8 cellular contexts compared by ENCODE assay signal in the genomic region with DNA sequence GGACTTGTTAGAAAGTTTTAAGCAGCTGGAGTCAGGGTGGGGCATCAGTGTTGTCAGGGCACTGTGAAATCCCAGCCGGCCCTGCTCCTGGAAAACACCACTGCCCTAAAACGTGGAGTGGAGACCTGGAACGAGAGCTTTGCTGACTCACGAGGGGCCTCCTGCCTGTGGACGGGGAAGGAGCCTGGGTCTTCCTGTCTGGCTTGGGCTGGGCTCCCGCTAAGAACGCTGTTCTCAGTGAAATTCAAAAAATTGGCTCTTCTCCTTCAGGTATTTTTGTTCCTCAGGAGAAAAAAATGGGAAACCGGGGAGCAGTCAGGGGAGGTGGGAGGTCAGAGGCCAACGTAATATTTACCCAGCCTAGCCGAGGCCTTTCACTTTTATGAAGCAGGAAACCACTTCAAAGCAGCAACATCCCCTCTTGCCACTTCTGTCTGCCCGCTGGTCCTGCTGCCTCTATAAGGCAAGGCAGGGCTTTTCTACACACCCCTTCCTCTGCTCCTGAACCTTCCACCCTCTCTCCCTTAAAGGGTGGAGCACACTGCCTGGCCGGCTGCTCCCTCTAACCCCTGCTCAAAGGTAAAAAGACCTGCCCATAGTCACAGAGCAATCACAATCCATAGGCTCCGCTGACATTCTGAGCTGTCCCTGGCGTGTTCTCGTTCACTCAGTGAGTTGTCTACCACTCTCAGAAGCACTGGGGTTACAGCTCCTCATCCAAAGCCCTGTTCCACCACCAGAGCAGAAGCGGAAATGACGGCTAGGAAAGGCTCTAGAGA. TPM values are rescaled to one million over a fixed set of nuclear protein-coding genes. Genes with fewer than 3 reads are reported as not detected.
DNase-seq lines count a peak whose midpoint lies in the region; ATAC-seq, FAIRE-seq and TF ChIP-seq lines count a peak whose summit lies in the region.

No MANE protein-coding gene starts in this region.

- peaks cover 0 to 7% (median 3%) of the 10 kb centered on the region in 4 experiments; a peak in 4 of 7 replicates for H3K27me3 ChIP-seq in H1 (replicated peaks in 1 of 4; ENCODE audit: control insufficient read depth in 3 of 4, extremely low read depth in 1 of 4, insufficient read depth in 3 of 4, low read length in 3 of 4)
- H3K27me3 ChIP-seq in naive thymus-derived CD4-positive, alpha-beta T cell (ENCODE audit: control insufficient read depth in 2 of 2, insufficient read depth in 2 of 2, low read length in 2 of 2) = no peaks in the 10 kb centered on the region

- peak; percentile 59 for ATAC-seq in GM19043 (IDR thresholded peaks at IDR 0.05; ENCODE audit: low read depth, unreplicated experiment)
- peak; percentile 37 for ATAC-seq in naive thymus-derived CD4-positive, alpha-beta T cell
- no peak for ATAC-seq in HG03196 (IDR thresholded peaks at IDR 0.05; ENCODE audit: unreplicated experiment)

- 0 out of 2 replicates have a peak, but pooled peaks cover 3% of the 10 kb centered on the region for H3K79me1 ChIP-seq in H1 (ENCODE audit: low read depth, low read length)

- no peaks in the 10 kb centered on the region for H3K9me3 Mint-ChIP-seq in naive thymus-derived CD4-positive, alpha-beta T cell

- no peak overlapping the region for H3K23ac ChIP-seq in H1 (ENCODE audit: insufficient read length)

- H3K9me3 ChIP-seq in H1 (ENCODE audit: insufficient read depth in 2 of 2, low read depth in 1 of 2, low read length in 1 of 2) = no peaks in the 10 kb centered on the region
- H3K9me3 ChIP-seq in naive thymus-derived CD4-positive, alpha-beta T cell (ENCODE audit: control insufficient read depth in 2 of 3, low read length in 3 of 3) = no peaks in the 10 kb centered on the region

- no peak overlapping the region for H3K9ac ChIP-seq in H1 (replicated peaks in 1 of 4; ENCODE audit: extremely low read depth in 1 of 4, low read depth in 3 of 4, low read length in 3 of 4)

- H3K79me2 ChIP-seq in H1 (ENCODE audit: control insufficient read depth in 1 of 2, insufficient read depth in 2 of 2, low read length in 2 of 2) = no peaks in the 10 kb centered on the region

- no peak overlapping the region for H2BK120ac ChIP-seq in H1 (replicated peaks; ENCODE audit: low read depth, low read length)

- no peak overlapping the region for H3K14ac ChIP-seq in H1 (ENCODE audit: insufficient read length)

- CTCF ChIA-PET in H1 (lab: Charles Lee; ENCODE audit: partially characterized antibody) = interaction anchor here (0.5 to 16.9 kb wide), 15 partner anchors 9 to 238 kb away, joined by 3 to 315 read pairs (median 4); partner anchors contain the start of gene PLXNA2
- CTCF ChIA-PET in naive thymus-derived CD4-positive, alpha-beta T cell (lab: Charles Lee) = interaction anchor here (1.5 to 1.6 kb wide), 2 partner anchors 9 to 214 kb away, joined by 3 to 5 read pairs; no protein-coding TSS in a partner anchor

- no peak overlapping the region for H3K4ac ChIP-seq in H1 (replicated peaks; ENCODE audit: insufficient read length, low read depth, low read length)

- no peak overlapping the region; the same call in 1 of the 2 replicates for H2BK5ac ChIP-seq in H1 (ENCODE audit: low read depth, low read length)

- no peaks in the 10 kb centered on the region for H3K23me2 ChIP-seq in H1 (ENCODE audit: low read depth, low read length)

- 0 out of 2 replicates have a peak overlapping the region, but pooled peaks have one; percentile 2 for H2BK20ac ChIP-seq in H1 (ENCODE audit: low read length)

- 75% methylated on average over 17 of the region's 17 CpGs; no CpG with 5 or more reads in 1 of the 2 experiments for WGBS in H1 (ENCODE audit: extremely low coverage in 1 of 2, insufficient coverage in 1 of 2, insufficient read length in 1 of 2, insufficient replicate concordance in 2 of 2, low coverage in 1 of 2, low lambda C conversion rate in 2 of 2, missing lambda C conversion rate in 1 of 2), 2 experiments

- no peak overlapping the region; the same call in 1 of the 2 replicates for H2AK5ac ChIP-seq in H1 (ENCODE audit: low read depth, low read length)

- no peaks in the 10 kb centered on the region for H3K36me3 Mint-ChIP-seq in naive thymus-derived CD4-positive, alpha-beta T cell

- intact Hi-C loops in naive thymus-derived CD4-positive, alpha-beta T cell (cut with micrococcal nuclease) = no loop called here

- 0 out of 2 replicates have a peak overlapping the region, but pooled peaks have one; percentile 4 for H2BK15ac ChIP-seq in H1 (ENCODE audit: low read length)

- POLR2A ChIA-PET in H1 (lab: Charles Lee; ENCODE audit: partially characterized antibody) = interaction anchor here (1.2 to 1.3 kb wide), 2 partner anchors 9 to 104 kb away, joined by 3 to 4 read pairs; no protein-coding TSS in a partner anchor
- POLR2A ChIA-PET in naive thymus-derived CD4-positive, alpha-beta T cell (lab: Charles Lee) = no interaction called here

- peak overlapping the region; percentile 13 for H4K91ac ChIP-seq in H1 (replicated peaks; ENCODE audit: insufficient read length, low read length)

- H3K4me3 ChIP-seq in H1 (ENCODE audit: extremely low read depth in 1 of 4, insufficient read depth in 2 of 4, low read depth in 3 of 4, low read length in 4 of 4) = no peak overlapping the region
- H3K4me3 ChIP-seq in naive thymus-derived CD4-positive, alpha-beta T cell (ENCODE audit: low read length) = no peak overlapping the region

- peaks cover 7 to 35% (median 24%) of the 10 kb centered on the region in 4 experiments for H3K4me1 ChIP-seq in H1 (replicated peaks in 1 of 4; ENCODE audit: control insufficient read depth in 3 of 4, insufficient read depth in 4 of 4, low read length in 3 of 4)
- H3K4me1 ChIP-seq in naive thymus-derived CD4-positive, alpha-beta T cell (ENCODE audit: control insufficient read depth in 2 of 2, insufficient read depth in 2 of 2, low read length in 2 of 2) = peaks cover 3 to 4% of the 10 kb centered on the region in 2 donors

- H4K8ac ChIP-seq in H1 (ENCODE audit: extremely low read depth, insufficient read depth, low read length) = no peak overlapping the region

- H3K4me2 ChIP-seq in H1 (ENCODE audit: insufficient read depth in 1 of 2, low read depth in 2 of 2, low read length in 2 of 2) = no peak overlapping the region

- H2AFZ ChIP-seq in H1 (ENCODE audit: low read length) = no peak overlapping the region

- H2BK12ac ChIP-seq in H1 (ENCODE audit: low read depth, low read length) = no peak overlapping the region; the same call in 1 of the 2 replicates

- H3K56ac ChIP-seq in H1 (replicated peaks; ENCODE audit: insufficient read length, low read depth, low read length) = no peak overlapping the region

- H4K5ac ChIP-seq in H1 (ENCODE audit: insufficient read length, low read depth, low read length) = no peak overlapping the region

- TF ChIP-seq EP300 in H1 (IDR thresholded peaks at IDR 0.05; ENCODE audit: borderline replicate concordance in 1 of 2, low read depth in 2 of 2, low read length in 2 of 2) = no peak

- peaks cover 0 to 1% of the 10 kb centered on the region in 2 experiments for H4K20me1 ChIP-seq in H1 (replicated peaks in 1 of 2; ENCODE audit: control insufficient read depth in 1 of 2, insufficient read depth in 2 of 2, low read length in 2 of 2)

- TF ChIP-seq RAD21 in H1 (IDR thresholded peaks at IDR 0.05 in 1 of 2, conservative IDR thresholded peaks at IDR 0.05 in 1 of 2; ENCODE audit: low read depth in 2 of 2, low read length in 2 of 2) = no peak

- H3K4me1 Mint-ChIP-seq in naive thymus-derived CD4-positive, alpha-beta T cell = peaks cover 9 to 17% (median 12%) of the 10 kb centered on the region in 7 donors

- no peaks in the 10 kb centered on the region for H3K36me3 ChIP-seq in H1 (ENCODE audit: control insufficient read depth in 2 of 4, insufficient read depth in 4 of 4, low read length in 3 of 4)
- no peaks in the 10 kb centered on the region for H3K36me3 ChIP-seq in naive thymus-derived CD4-positive, alpha-beta T cell (ENCODE audit: control insufficient read depth in 2 of 3, insufficient read depth in 3 of 3, low read length in 3 of 3)

- H3K27me3 Mint-ChIP-seq in naive thymus-derived CD4-positive, alpha-beta T cell = peaks cover 26 to 73% (median 42%) of the 10 kb centered on the region in 5 donors

- DNase-seq in NOMO-1 treated with DMSO at 0.1 percent for 48 hours (lab: John Stamatoyannopoulos, UW; ENCODE audit: unreplicated experiment) = peak; percentile 32
- DNase-seq in H1 (ENCODE audit: low read depth in 1 of 2, low spot score in 2 of 2) = no peak
- DNase-seq in naive thymus-derived CD4-positive, alpha-beta T cell = no peak
- no peak for DNase-seq in GM19238 (ENCODE audit: insufficient read length, low spot score)
- DNase-seq in stimulated activated CD4-positive, alpha-beta T cell treated with anti-CD3 and anti-CD28 coated beads, Interleukin-4, amount 100 ng/mL, for 1 hour = no peak
- no peak for DNase-seq in NCI-H69 (lab: John Stamatoyannopoulos, UW)

- no peak for TF ChIP-seq CTCF in H1 (IDR thresholded peaks at IDR 0.05; ENCODE audit: control extremely low read depth in 1 of 3, insufficient read depth in 1 of 3, low read depth in 1 of 3, low read length in 3 of 3)

- no peak overlapping the region for H3K18ac ChIP-seq in H1 (ENCODE audit: extremely low read depth, low read length)

- no peak for TF ChIP-seq POLR2A in H1 (IDR thresholded peaks at IDR 0.05; ENCODE audit: control extremely low read depth in 1 of 2, low read depth in 2 of 2, low read length in 2 of 2)

- FAIRE-seq in H1 (lab: Jason Lieb, UNC) = no peak

- H3K4me3 Mint-ChIP-seq in naive thymus-derived CD4-positive, alpha-beta T cell = peak overlapping the region in 4 of 10 donors; percentile 1 to 56 (median 26)

- H3K27ac ChIP-seq in H1 (ENCODE audit: low read depth, low read length) = no peak overlapping the region
- no peak overlapping the region for H3K27ac ChIP-seq in naive thymus-derived CD4-positive, alpha-beta T cell (ENCODE audit: low read depth, low read length)

- H3K27ac Mint-ChIP-seq in naive thymus-derived CD4-positive, alpha-beta T cell = peak overlapping the region in 2 of 9 donors; percentile 4 to 10

TF ChIP-seq in H1, 55 proteins besides CTCF, POLR2A, EP300 and RAD21:
- no peak for TF ChIP-seq CBX5 (IDR thresholded peaks at IDR 0.05; ENCODE audit: low read depth, low read length)
- no peak for TF ChIP-seq TAF1 (IDR thresholded peaks at IDR 0.05; ENCODE audit: low read depth, low read length)

RNA-seq across cellular contexts. Expression of gene PLXNA2, which starts 8.0 kb away (rescaled TPM):
- total RNA-seq in H1 (2021; fragmentation: NEBNext Ultra II Directional; extraction: Animal tissue kit (Norgen Biotek cat#: 25700)) = 1.5 and 2.0 TPM in 2 replicates
- polyA plus RNA-seq in H1 (2011; rRNA removed) = 0.33 and 0.71 TPM in 2 replicates
- 0.47 TPM for polyA plus RNA-seq in H1 (2011; cell fraction: cytosol; rRNA removed)
- 1.8 TPM for polyA plus RNA-seq in H1 (2011; cell fraction: nucleus; rRNA removed)
- 0.53 to 0.99 TPM (median 0.61 TPM) in 4 replicates for polyA plus RNA-seq in H1 (2012, experiment 1 of 2)
- 0.34 TPM for polyA plus RNA-seq in H1 (2012, experiment 2 of 2)
- 0.65 TPM for polyA plus RNA-seq in H1 (2013, experiment 1 of 2)
- 0.48 TPM for polyA plus RNA-seq in H1 (2013, experiment 2 of 2)
- 1.0 and 1.5 TPM in 2 replicates for polyA minus RNA-seq in H1 (2011; rRNA and poly(A)+ RNA removed)
- 0.44 TPM for polyA minus RNA-seq in H1 (2011; cell fraction: cytosol; rRNA and poly(A)+ RNA removed)
- 2.5 TPM for polyA minus RNA-seq in H1 (2011; cell fraction: nucleus; rRNA and poly(A)+ RNA removed)
- total RNA-seq in naive thymus-derived CD4-positive, alpha-beta T cell = 1 to 10 TPM in 4 of 5 experiments, under 1 TPM in 1; 0.70 to 5.4 (median 1.4) TPM
- polyA plus RNA-seq in naive thymus-derived CD4-positive, alpha-beta T cell = not detected
